In genomic region chr10:93566435-93567276, GRCh38 we compare ENCODE assay signal across 12 cellular contexts. TPM values are rescaled to one million over a fixed set of nuclear protein-coding genes. Genes with fewer than 3 reads are reported as not detected.
DNase-seq lines count a peak whose midpoint lies in the region; ATAC-seq and TF ChIP-seq lines count a peak whose summit lies in the region.
"Had no signal": no experiment of that assay in that cellular context is flagged by ENCODE, and none has a peak within 500 bp of the region (broad histone marks: within the 10 kb centered on the region; RNA-seq: fewer than 3 reads in every experiment).

TSS of gene FFAR4 (plus strand) at chr10:93566665. CDS start at chr10:93566721, 56 bp downstream.

- H3K4me1 ChIP-seq in Peyer's patch = peaks cover 0 to 13% (median 0%) of the 10 kb centered on the region in 4 donors
- H3K4me1 ChIP-seq in rectal smooth muscle tissue (ENCODE audit: control insufficient read depth, insufficient read depth, low read length) = no peaks in the 10 kb centered on the region

- ATAC-seq in left ventricle myocardium superior (peak; percentile 82), esophagus mucosa (no peak), GM19324 (IDR thresholded peaks at IDR 0.05; ENCODE audit: low FRiP score, unreplicated experiment) (no peak)

- peak; percentile 86 for DNase-seq in H7
- peak in 2 of 3 donors; percentile 50 to 69 for DNase-seq in Peyer's patch
- DNase-seq in left ventricle myocardium superior = peak; percentile 64
- no peak for DNase-seq in activated naive CD4-positive, alpha-beta T cell treated with anti-CD3 and anti-CD28 coated beads, Interleukin-2, amount 50 U/mL, for 16 hours
- no peak for DNase-seq in T-helper 1 cell
- DNase-seq: activated T-cell treated with anti-CD3 and anti-CD28 coated beads, Interleukin-2, amount 50 U/mL, for 1 hour; kidney had no signal

- no peak for TF ChIP-seq POLR2A in Peyer's patch (IDR thresholded peaks at IDR 0.05)

- H3K4me3 ChIP-seq in H7 (ENCODE audit: insufficient read depth, low read depth, low read length) (peak within 1 kb of the TSS; percentile 49), Peyer's patch (peak within 1 kb of the TSS in 2 of 4 donors; percentile 35 to 44), rectal smooth muscle tissue (ENCODE audit: low read length) (peak within 1 kb of the TSS; percentile 38)

- H3K9ac ChIP-seq in rectal smooth muscle tissue (ENCODE audit: low read length) = no peak within 1 kb of the TSS
- H3K9ac ChIP-seq: KMS-11 had no signal

- intact Hi-C loops in left ventricle myocardium superior (cut with micrococcal nuclease) = no loop called here

- H3K36me3 ChIP-seq in H7 (replicated peaks; ENCODE audit: control insufficient read depth, insufficient read depth, low read length) (no peaks in the 10 kb centered on the region), Peyer's patch (no peaks in the 10 kb centered on the region), rectal smooth muscle tissue (ENCODE audit: control insufficient read depth, insufficient read depth, low read length) (no peaks in the 10 kb centered on the region)

- H3K27me3 ChIP-seq in H7 (ENCODE audit: control insufficient read depth, insufficient read depth, low read length) = peaks cover 71% of the 10 kb centered on the region
- H3K27me3 ChIP-seq in Peyer's patch = peaks cover 0 to 7% of the 10 kb centered on the region in 2 donors
- peaks cover 2% of the 10 kb centered on the region for H3K27me3 ChIP-seq in rectal smooth muscle tissue (ENCODE audit: control insufficient read depth, insufficient read depth, low read length)

- TF ChIP-seq CTCF in Peyer's patch (IDR thresholded peaks at IDR 0.05) = no peak

- H3K27ac ChIP-seq in Peyer's patch (no peak within 1 kb of the TSS), rectal smooth muscle tissue (ENCODE audit: low read depth, low read length) (no peak within 1 kb of the TSS)
- H3K27ac ChIP-seq: KMS-11 had no signal

- no peaks in the 10 kb centered on the region for H3K9me3 ChIP-seq in Peyer's patch

RNA-seq across cellular contexts. Expression of gene FFAR4, which starts in this region (rescaled TPM):
- not detected in 2 replicates for total RNA-seq in H7 (2014; rRNA removed; shearing (Covaris generic))
- total RNA-seq in Peyer's patch (1 to 10 TPM in 2 of 4 donors, under 1 TPM in 1, not detected in 1; 0.80 to 2.5 (median 2.3) TPM), left ventricle myocardium superior (0.07 TPM), esophagus mucosa (0.16 TPM)
- total RNA-seq: temporal lobe had no signal

Comparison
In these comparisons a context has a peak if more than half of its experiments do, and no peak if none do; other contexts are left out.
1. Peak in DNase-seq and H3K4me3 ChIP-seq in H7; RNA of the gene not detected or under 1 TPM.
2. Peak in DNase-seq and ATAC-seq in left ventricle myocardium superior; RNA of the gene not detected or under 1 TPM.
3. DNase-seq: peak in Peyer's patch (2 of 3); none in activated naive CD4-positive, alpha-beta T cell treated with anti-CD3 and anti-CD28 coated beads, Interleukin-2, amount 50 U/mL, for 16 hours (single experiment) and T-helper 1 cell (0 of 5).